Comparison of ENCODE assay signal across 15 cellular contexts in genomic region chr6:44123544-44123943, GRCh38. TPM values are rescaled to one million over a fixed set of nuclear protein-coding genes. Genes with fewer than 3 reads are reported as not detected.
DNase-seq lines count a peak whose midpoint lies in the region; ATAC-seq and TF ChIP-seq lines count a peak whose summit lies in the region.
"Had no signal": no experiment of that assay in that cellular context is flagged by ENCODE, and none has a peak within 500 bp of the region (broad histone marks: within the 10 kb centered on the region; RNA-seq: fewer than 3 reads in every experiment).

No MANE protein-coding gene starts in this region.

- TF ChIP-seq CTCF in WTC11 (IDR thresholded peaks at IDR 0.05) (no peak), type B pancreatic cell (conservative IDR thresholded peaks at IDR 0.05) (no peak)

- H3K27ac Mint-ChIP-seq in activated naive CD4-positive, alpha-beta T cell treated with anti-CD3 and anti-CD28 coated beads, Interleukin-2, amount 10 ng/mL, durations not matched to agents 7 days and 5 days, result peak overlapping the region; percentile 87
- peak overlapping the region in 1 of 2 donors; percentile 13 for H3K27ac Mint-ChIP-seq in activated naive CD4-positive, alpha-beta T cell treated with anti-CD3 and anti-CD28 coated beads, Interleukin-2, amount 50 U/mL, for 72 hours
- H3K27ac Mint-ChIP-seq in WTC11 (peak overlapping the region; percentile 87), type B pancreatic cell (peak overlapping the region; percentile 59)

- no peak for DNase-seq in activated naive CD4-positive, alpha-beta T cell treated with anti-CD3 and anti-CD28 coated beads, Interleukin-2, amount 10 ng/mL, durations not matched to agents 7 days and 5 days
- no peak for DNase-seq in activated naive CD4-positive, alpha-beta T cell treated with anti-CD3 and anti-CD28 coated beads, Interleukin-2, amount 50 U/mL, for 72 hours (ENCODE audit: low spot score in 2 of 2)
- no peak for DNase-seq in WTC11 (ENCODE audit: low spot score)
- DNase-seq in type B pancreatic cell (ENCODE audit: extremely low spot score, unreplicated experiment), result no peak
- no peak for DNase-seq in SIG-M5 treated with dmso at 0.1 percent for 504 hours (lab: John Stamatoyannopoulos, UW; ENCODE audit: unreplicated experiment)
- DNase-seq: activated CD4-positive, alpha-beta T cell treated with anti-CD3 and anti-CD28 coated beads, Interleukin-2, amount 50 U/mL, for 4 hours; amygdala; effector CD8-positive, alpha-beta T cell; hypothalamus; tibial artery had no signal

- H3K9me3 ChIP-seq in iPS-15b (ENCODE audit: control insufficient read depth, insufficient read depth, low read length), result no peaks in the 10 kb centered on the region
- H3K9me3 ChIP-seq: tibial artery had no signal

- no peaks in the 10 kb centered on the region for H3K27me3 ChIP-seq in iPS-15b (ENCODE audit: control insufficient read depth, insufficient read depth, low read length)
- H3K27me3 ChIP-seq: tibial artery had no signal

- H3K9me3 Mint-ChIP-seq in activated naive CD4-positive, alpha-beta T cell treated with anti-CD3 and anti-CD28 coated beads, Interleukin-2, amount 10 ng/mL, durations not matched to agents 7 days and 5 days, result no peaks in the 10 kb centered on the region
- no peaks in the 10 kb centered on the region for H3K9me3 Mint-ChIP-seq in activated naive CD4-positive, alpha-beta T cell treated with anti-CD3 and anti-CD28 coated beads, Interleukin-2, amount 50 U/mL, for 72 hours
- H3K9me3 Mint-ChIP-seq in WTC11, result no peaks in the 10 kb centered on the region
- no peaks in the 10 kb centered on the region for H3K9me3 Mint-ChIP-seq in type B pancreatic cell

- H3K4me3 Mint-ChIP-seq in activated naive CD4-positive, alpha-beta T cell treated with anti-CD3 and anti-CD28 coated beads, Interleukin-2, amount 10 ng/mL, durations not matched to agents 7 days and 5 days, result peak overlapping the region; percentile 27
- no peak overlapping the region for H3K4me3 Mint-ChIP-seq in WTC11
- peak overlapping the region; percentile 44 for H3K4me3 Mint-ChIP-seq in type B pancreatic cell

- peak overlapping the region; percentile 16 for H3K9ac ChIP-seq in iPS-15b (ENCODE audit: low read depth, low read length)

- no peak for ATAC-seq in activated naive CD4-positive, alpha-beta T cell treated with anti-CD3 and anti-CD28 coated beads, Interleukin-2, amount 50 U/mL, for 72 hours
- ATAC-seq in WTC11 (no peak), HG02852 (IDR thresholded peaks at IDR 0.05; ENCODE audit: unreplicated experiment) (no peak), HG02610 (IDR thresholded peaks at IDR 0.05; ENCODE audit: unreplicated experiment) (no peak)
- ATAC-seq: sciatic nerve had no signal

- peaks cover 26% of the 10 kb centered on the region for H3K36me3 Mint-ChIP-seq in activated naive CD4-positive, alpha-beta T cell treated with anti-CD3 and anti-CD28 coated beads, Interleukin-2, amount 10 ng/mL, durations not matched to agents 7 days and 5 days
- peaks cover 10 to 15% of the 10 kb centered on the region in 2 donors for H3K36me3 Mint-ChIP-seq in activated naive CD4-positive, alpha-beta T cell treated with anti-CD3 and anti-CD28 coated beads, Interleukin-2, amount 50 U/mL, for 72 hours
- H3K36me3 Mint-ChIP-seq in WTC11 (peaks cover 2% of the 10 kb centered on the region), type B pancreatic cell (peaks cover 4% of the 10 kb centered on the region)

- H3K4me1 ChIP-seq in iPS-15b (ENCODE audit: control insufficient read depth, insufficient read depth, low read length), result peaks cover 27% of the 10 kb centered on the region

- peaks cover 70% of the 10 kb centered on the region for H3K4me1 Mint-ChIP-seq in activated naive CD4-positive, alpha-beta T cell treated with anti-CD3 and anti-CD28 coated beads, Interleukin-2, amount 10 ng/mL, durations not matched to agents 7 days and 5 days
- H3K4me1 Mint-ChIP-seq in WTC11 (peaks cover 63% of the 10 kb centered on the region), type B pancreatic cell (ENCODE audit: unreplicated experiment) (peaks cover 60% of the 10 kb centered on the region)

- no peak overlapping the region for H3K4me3 ChIP-seq in iPS-15b (ENCODE audit: low read depth, low read length)
- H3K4me3 ChIP-seq: tibial artery had no signal

- H3K27me3 Mint-ChIP-seq in activated naive CD4-positive, alpha-beta T cell treated with anti-CD3 and anti-CD28 coated beads, Interleukin-2, amount 10 ng/mL, durations not matched to agents 7 days and 5 days, result peaks cover 5% of the 10 kb centered on the region
- H3K27me3 Mint-ChIP-seq in WTC11 (ENCODE audit: low read depth), result no peaks in the 10 kb centered on the region
- H3K27me3 Mint-ChIP-seq in type B pancreatic cell, result no peaks in the 10 kb centered on the region

- CTCF ChIA-PET in activated naive CD4-positive, alpha-beta T cell treated with anti-CD3 and anti-CD28 coated beads, Interleukin-2, amount 10 ng/mL, durations not matched to agents 7 days and 5 days (lab: Charles Lee), result interaction anchor here (0.7 to 1.4 kb wide), 2 partner anchors 24 to 263 kb away, joined by 3 read pairs; no protein-coding TSS in a partner anchor
- CTCF ChIA-PET in WTC11 (lab: Charles Lee), result interaction anchor here (0.8 to 0.9 kb wide), 2 partner anchors 27 to 111 kb away, joined by 3 to 4 read pairs; no protein-coding TSS in a partner anchor

- no peaks in the 10 kb centered on the region for H3K36me3 ChIP-seq in iPS-15b (ENCODE audit: control insufficient read depth, insufficient read depth, low read length)
- H3K36me3 ChIP-seq: tibial artery had no signal

- POLR2A ChIA-PET in WTC11 (lab: Charles Lee), result interaction anchor here (0.6 to 0.9 kb wide), 2 partner anchors 71 to 1032 kb away, joined by 3 to 8 read pairs; no protein-coding TSS in a partner anchor

TF ChIP-seq in WTC11, 78 proteins besides CTCF, POLR2A, EP300 and RAD21 (continues in another document):
- no peak for TF ChIP-seq HMGA2 (CRISPR knock-in tag; IDR thresholded peaks at IDR 0.05)
- TF ChIP-seq, protein P1, sequence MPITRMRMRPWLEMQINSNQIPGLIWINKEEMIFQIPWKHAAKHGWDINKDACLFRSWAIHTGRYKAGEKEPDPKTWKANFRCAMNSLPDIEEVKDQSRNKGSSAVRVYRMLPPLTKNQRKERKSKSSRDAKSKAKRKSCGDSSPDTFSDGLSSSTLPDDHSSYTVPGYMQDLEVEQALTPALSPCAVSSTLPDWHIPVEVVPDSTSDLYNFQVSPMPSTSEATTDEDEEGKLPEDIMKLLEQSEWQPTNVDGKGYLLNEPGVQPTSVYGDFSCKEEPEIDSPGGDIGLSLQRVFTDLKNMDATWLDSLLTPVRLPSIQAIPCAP (CRISPR knock-in tag; IDR thresholded peaks at IDR 0.05), result no peak
- TF ChIP-seq E2F1 (CRISPR knock-in tag; IDR thresholded peaks at IDR 0.05), result no peak
- TF ChIP-seq PRDM15 (CRISPR knock-in tag; IDR thresholded peaks at IDR 0.05), result no peak
- no peak for TF ChIP-seq GABPB1 (CRISPR knock-in tag; IDR thresholded peaks at IDR 0.05)

RNA-seq across cellular contexts. Expression of gene MRPL14, which starts 3.7 kb away (rescaled TPM):
- total RNA-seq in activated naive CD4-positive, alpha-beta T cell treated with anti-CD3 and anti-CD28 coated beads, Interleukin-2, amount 50 U/mL, for 72 hours, result 10 to 100 TPM; 31.9 to 54.3 TPM
- total RNA-seq in WTC11 (2021), result 70.0 to 74.2 TPM (median 74.2 TPM) in 3 replicates
- 45.5 and 53.7 TPM in 2 replicates for total RNA-seq in type B pancreatic cell (ENCODE audit: low replicate concordance)

RNA-seq across cellular contexts. Expression of gene TMEM63B, which starts 3.8 kb away (rescaled TPM):
- 10 to 100 TPM; 12.4 TPM for total RNA-seq in activated naive CD4-positive, alpha-beta T cell treated with anti-CD3 and anti-CD28 coated beads, Interleukin-2, amount 50 U/mL, for 72 hours
- 72.8 to 75.2 TPM (median 74.0 TPM) in 3 replicates for total RNA-seq in WTC11 (2021)
- total RNA-seq in type B pancreatic cell (ENCODE audit: low replicate concordance), result 45.5 and 57.5 TPM in 2 replicates

RNA-seq across cellular contexts. Expression of gene CAPN11, which starts 35.1 kb away (rescaled TPM):
- total RNA-seq in activated naive CD4-positive, alpha-beta T cell treated with anti-CD3 and anti-CD28 coated beads, Interleukin-2, amount 50 U/mL, for 72 hours, result under 1 TPM; 0.23 to 0.32 TPM
- 2.3 to 3.3 TPM (median 3.2 TPM) in 3 replicates for total RNA-seq in WTC11 (2021)
- not detected in 2 replicates for total RNA-seq in type B pancreatic cell (ENCODE audit: low replicate concordance)
- total RNA-seq: NCI-H460 had no signal
